In the genomic region with DNA sequence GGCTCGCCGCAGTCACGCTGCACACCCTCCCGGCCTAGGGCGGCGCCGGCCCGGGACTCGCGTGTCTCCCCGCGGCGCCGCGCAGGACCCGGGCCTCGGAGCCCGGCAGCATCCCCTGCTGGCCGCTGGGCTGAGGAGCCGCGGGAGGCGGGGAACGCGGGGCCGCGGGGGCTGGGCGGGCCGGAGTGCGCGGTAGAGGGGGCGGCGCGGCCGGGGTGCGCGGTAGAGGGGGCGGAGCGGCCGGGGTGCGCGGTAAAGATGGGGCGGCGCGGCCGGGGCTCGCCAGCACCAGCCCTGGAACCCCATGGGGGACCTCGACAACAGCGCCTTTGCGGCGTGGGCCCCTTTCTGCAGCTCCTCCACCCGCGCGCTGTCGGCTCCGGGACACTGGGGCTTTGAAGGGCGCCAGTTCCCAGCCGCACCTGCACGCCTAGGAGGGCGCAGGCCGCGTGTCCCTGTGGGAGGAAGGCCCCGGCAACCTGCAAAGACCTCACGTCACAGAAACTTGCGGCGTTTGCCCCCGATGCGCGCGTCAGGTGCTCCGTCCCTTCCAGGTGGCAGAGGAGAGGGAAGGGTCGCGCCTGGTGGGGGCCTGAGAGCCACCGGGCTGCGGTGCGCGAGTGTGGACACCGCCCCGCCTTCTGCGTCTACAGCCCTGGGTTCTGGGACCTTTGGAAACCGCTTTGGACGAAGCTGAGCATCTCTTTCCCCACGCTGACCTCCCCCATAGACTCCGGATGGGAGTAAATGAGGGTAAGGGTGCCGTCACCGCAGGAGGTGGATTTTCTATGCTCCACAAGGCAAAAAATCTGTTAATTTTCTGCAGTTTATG, we compare ENCODE assay signal across 9 cellular contexts. TPM values are rescaled to one million over a fixed set of nuclear protein-coding genes. Genes with fewer than 3 reads are reported as not detected.
DNase-seq lines count a peak whose midpoint lies in the region; ATAC-seq, FAIRE-seq and TF ChIP-seq lines count a peak whose summit lies in the region.
"Had no signal": no experiment of that assay in that cellular context is flagged by ENCODE, and none has a peak within 500 bp of the region (broad histone marks: within the 10 kb centered on the region; RNA-seq: fewer than 3 reads in every experiment).

No MANE protein-coding gene starts in this region.

- H3K27me3 ChIP-seq in ACC112 (ENCODE audit: insufficient read depth, low read length) = peaks cover 82% of the 10 kb centered on the region

- H3K4me3 ChIP-seq in ACC112 (ENCODE audit: low read depth, low read length) = peak overlapping the region; percentile 57
- H3K4me3 ChIP-seq in fibroblast of mammary gland (ENCODE audit: control insufficient read depth, low read depth, low read length) = peak overlapping the region; percentile 10

- peaks cover 21% of the 10 kb centered on the region for H3K4me1 Mint-ChIP-seq in nephron progenitor cell

- H3K36me3 Mint-ChIP-seq in nephron progenitor cell (ENCODE audit: low read depth) = no peaks in the 10 kb centered on the region

- no peaks in the 10 kb centered on the region for H3K36me3 ChIP-seq in ACC112 (ENCODE audit: insufficient read depth, low read length)

- H3K9me3 Mint-ChIP-seq in nephron progenitor cell = peaks cover 4% of the 10 kb centered on the region
- H3K9me3 Mint-ChIP-seq: stimulated activated naive CD8-positive, alpha-beta T cell treated with anti-CD3 and anti-CD28 coated beads, Interleukin-15, Interleukin-2, amounts not matched to agents 100 ng/mL and 50 ng/mL, for 24 hours had no signal

- DNase-seq in GM12892 (ENCODE audit: insufficient read length) (peak; percentile 35), fibroblast of mammary gland (ENCODE audit: low read depth) (no peak), nephron progenitor cell (peak; percentile 79)

- peak overlapping the region; percentile 35 for H2AFZ ChIP-seq in ACC112 (ENCODE audit: low read length, unreplicated experiment)

- H3K27ac Mint-ChIP-seq in nephron progenitor cell = no peak overlapping the region
- H3K27ac Mint-ChIP-seq: stimulated activated naive CD8-positive, alpha-beta T cell treated with anti-CD3 and anti-CD28 coated beads, Interleukin-15, Interleukin-2, amounts not matched to agents 100 ng/mL and 50 ng/mL, for 24 hours had no signal

- TF ChIP-seq CTCF in fibroblast of mammary gland (conservative IDR thresholded peaks at IDR 0.05; ENCODE audit: control insufficient read depth, insufficient read depth, low read depth, low read length) (peak; percentile 1), nephron progenitor cell (IDR thresholded peaks at IDR 0.05) (no peak)

- no peaks in the 10 kb centered on the region for H3K4me1 ChIP-seq in ACC112 (ENCODE audit: control insufficient read depth, insufficient read depth, low read length, unreplicated experiment)

- no peak for TF ChIP-seq POLR2A in GM12892 (IDR thresholded peaks at IDR 0.05; ENCODE audit: low read depth, low read length)

- H3K4me3 Mint-ChIP-seq in nephron progenitor cell = peak overlapping the region; percentile 56

- no peaks in the 10 kb centered on the region for H3K79me2 ChIP-seq in ACC112 (ENCODE audit: control insufficient read depth, insufficient read depth, low read length, unreplicated experiment)

- ATAC-seq in SK-N-SH treated with all-trans-retinoic acid at 6 μM for 48 hours = peak; percentile 88
- ATAC-seq in GM18868 (IDR thresholded peaks at IDR 0.05; ENCODE audit: unreplicated experiment) = no peak
- ATAC-seq in HG03108 (IDR thresholded peaks at IDR 0.05; ENCODE audit: unreplicated experiment) = no peak
- no peak for ATAC-seq in HG03571 (IDR thresholded peaks at IDR 0.05; ENCODE audit: unreplicated experiment)

- no peak for FAIRE-seq in GM12892 (lab: Jason Lieb, UNC)

- H3K27me3 Mint-ChIP-seq in nephron progenitor cell (ENCODE audit: low read depth, poor library complexity) = peaks cover 88% of the 10 kb centered on the region

- no peak overlapping the region for H3K27ac ChIP-seq in ACC112 (ENCODE audit: low read depth, low read length)

TF ChIP-seq in SK-N-SH treated with all-trans-retinoic acid at 6 μM for 48 hours, 23 proteins besides CTCF, POLR2A, EP300 and RAD21:
- TF ChIP-seq, protein P1, sequence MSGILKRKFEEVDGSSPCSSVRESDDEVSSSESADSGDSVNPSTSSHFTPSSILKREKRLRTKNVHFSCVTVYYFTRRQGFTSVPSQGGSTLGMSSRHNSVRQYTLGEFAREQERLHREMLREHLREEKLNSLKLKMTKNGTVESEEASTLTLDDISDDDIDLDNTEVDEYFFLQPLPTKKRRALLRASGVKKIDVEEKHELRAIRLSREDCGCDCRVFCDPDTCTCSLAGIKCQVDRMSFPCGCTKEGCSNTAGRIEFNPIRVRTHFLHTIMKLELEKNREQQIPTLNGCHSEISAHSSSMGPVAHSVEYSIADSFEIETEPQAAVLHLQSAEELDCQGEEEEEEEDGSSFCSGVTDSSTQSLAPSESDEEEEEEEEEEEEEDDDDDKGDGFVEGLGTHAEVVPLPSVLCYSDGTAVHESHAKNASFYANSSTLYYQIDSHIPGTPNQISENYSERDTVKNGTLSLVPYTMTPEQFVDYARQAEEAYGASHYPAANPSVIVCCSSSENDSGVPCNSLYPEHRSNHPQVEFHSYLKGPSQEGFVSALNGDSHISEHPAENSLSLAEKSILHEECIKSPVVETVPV (CRISPR knock-in tag; IDR thresholded peaks at IDR 0.05) = no peak
- TF ChIP-seq SNAI2 (CRISPR knock-in tag; IDR thresholded peaks at IDR 0.05) (no peak), ZNF565 (CRISPR knock-in tag; conservative IDR thresholded peaks at IDR 0.05; ENCODE audit: low read depth) (no peak), TOX (CRISPR knock-in tag; IDR thresholded peaks at IDR 0.05; ENCODE audit: borderline replicate concordance) (no peak), ISL1 (CRISPR knock-in tag; IDR thresholded peaks at IDR 0.05) (no peak), ESRRG (CRISPR knock-in tag; IDR thresholded peaks at IDR 0.05) (no peak), PPARA (CRISPR knock-in tag; IDR thresholded peaks at IDR 0.05; ENCODE audit: borderline replicate concordance) (no peak), BACH2 (CRISPR knock-in tag; IDR thresholded peaks at IDR 0.05; ENCODE audit: borderline replicate concordance) (no peak), ZFP3 (CRISPR knock-in tag; IDR thresholded peaks at IDR 0.05) (no peak), ZFP30 (CRISPR knock-in tag; IDR thresholded peaks at IDR 0.05) (no peak), OSR1 (CRISPR knock-in tag; IDR thresholded peaks at IDR 0.05) (no peak), RARB (CRISPR knock-in tag; IDR thresholded peaks at IDR 0.05) (no peak), ZC3H10 (CRISPR knock-in tag; IDR thresholded peaks at IDR 0.05) (no peak), ZNF8 (CRISPR knock-in tag; IDR thresholded peaks at IDR 0.05) (no peak), GLIS3 (CRISPR knock-in tag; IDR thresholded peaks at IDR 0.05) (no peak), ZNF70 (CRISPR knock-in tag; IDR thresholded peaks at IDR 0.05) (no peak)
- TF ChIP-seq, protein P2, sequence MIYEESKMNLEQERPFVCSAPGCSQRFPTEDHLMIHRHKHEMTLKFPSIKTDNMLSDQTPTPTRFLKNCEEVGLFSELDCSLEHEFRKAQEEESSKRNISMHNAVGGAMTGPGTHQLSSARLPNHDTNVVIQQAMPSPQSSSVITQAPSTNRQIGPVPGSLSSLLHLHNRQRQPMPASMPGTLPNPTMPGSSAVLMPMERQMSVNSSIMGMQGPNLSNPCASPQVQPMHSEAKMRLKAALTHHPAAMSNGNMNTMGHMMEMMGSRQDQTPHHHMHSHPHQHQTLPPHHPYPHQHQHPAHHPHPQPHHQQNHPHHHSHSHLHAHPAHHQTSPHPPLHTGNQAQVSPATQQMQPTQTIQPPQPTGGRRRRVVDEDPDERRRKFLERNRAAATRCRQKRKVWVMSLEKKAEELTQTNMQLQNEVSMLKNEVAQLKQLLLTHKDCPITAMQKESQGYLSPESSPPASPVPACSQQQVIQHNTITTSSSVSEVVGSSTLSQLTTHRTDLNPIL (CRISPR knock-in tag; IDR thresholded peaks at IDR 0.05; ENCODE audit: low read depth) = no peak
- TF ChIP-seq, protein P3, sequence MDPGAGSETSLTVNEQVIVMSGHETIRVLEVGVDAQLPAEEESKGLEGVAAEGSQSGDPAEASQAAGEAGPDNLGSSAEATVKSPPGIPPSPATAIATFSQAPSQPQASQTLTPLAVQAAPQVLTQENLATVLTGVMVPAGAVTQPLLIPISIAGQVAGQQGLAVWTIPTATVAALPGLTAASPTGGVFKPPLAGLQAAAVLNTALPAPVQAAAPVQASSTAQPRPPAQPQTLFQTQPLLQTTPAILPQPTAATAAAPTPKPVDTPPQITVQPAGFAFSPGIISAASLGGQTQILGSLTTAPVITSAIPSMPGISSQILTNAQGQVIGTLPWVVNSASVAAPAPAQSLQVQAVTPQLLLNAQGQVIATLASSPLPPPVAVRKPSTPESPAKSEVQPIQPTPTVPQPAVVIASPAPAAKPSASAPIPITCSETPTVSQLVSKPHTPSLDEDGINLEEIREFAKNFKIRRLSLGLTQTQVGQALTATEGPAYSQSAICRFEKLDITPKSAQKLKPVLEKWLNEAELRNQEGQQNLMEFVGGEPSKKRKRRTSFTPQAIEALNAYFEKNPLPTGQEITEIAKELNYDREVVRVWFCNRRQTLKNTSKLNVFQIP (CRISPR knock-in tag; IDR thresholded peaks at IDR 0.05; ENCODE audit: borderline replicate concordance, low read depth) = no peak

RNA-seq across cellular contexts. Expression of a gene that starts 49.6 kb away (rescaled TPM):
- polyA plus RNA-seq in GM12892 (2012; ENCODE audit: missing spikeins) = 61.9 TPM

RNA-seq across cellular contexts. Expression of a gene that starts 50.0 kb away (rescaled TPM):
- polyA plus RNA-seq in GM12892 (2012; ENCODE audit: missing spikeins) = 6.5 TPM
